27 cellular contexts compared by ENCODE assay signal in the genomic region with DNA sequence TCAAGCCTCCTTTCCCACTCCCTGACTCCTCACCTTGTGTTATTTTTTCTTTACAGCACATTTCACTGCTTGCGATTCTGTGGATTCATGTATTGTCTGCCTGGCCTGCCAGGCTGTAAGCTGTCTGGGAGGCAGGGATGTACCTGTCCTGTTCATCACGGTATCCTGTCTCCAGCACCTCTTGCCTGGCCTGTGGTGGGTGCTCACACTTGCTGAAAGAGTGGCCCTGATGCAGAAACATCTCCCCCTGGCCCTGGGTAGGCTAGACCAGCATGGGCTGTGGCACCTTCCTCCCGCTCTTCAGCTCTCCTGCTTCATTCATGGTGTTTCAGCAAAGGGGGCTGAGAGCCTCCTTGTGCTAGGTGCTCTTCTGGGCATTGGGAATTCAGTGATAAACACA.
"Had no signal": no experiment of that assay in that cellular context is flagged by ENCODE, and none has a peak within 500 bp of the region (broad histone marks: within the 10 kb centered on the region; RNA-seq: fewer than 3 reads in every experiment).

No MANE protein-coding gene starts in this region.

- H3K27ac ChIP-seq: left ventricle myocardium inferior, neutrophil, ovary, right atrium auricular region, skin epidermis, suprapubic skin, thoracic aorta, tibial artery, upper lobe of right lung, uterus had no signal

- FAIRE-seq: islet of Langerhans had no signal

- ATAC-seq: mucosa of descending colon; naive thymus-derived CD4-positive, alpha-beta T cell; natural killer cell treated with Interleukin-12 subunit alpha and Interleukin-12 subunit beta and Interleukin-15 and Interleukin-18, amount 100 ng/mL, for 72 hours; sciatic nerve; upper lobe of right lung had no signal

- H3K36me3 ChIP-seq: left ventricle myocardium inferior, neutrophil, ovary, right atrium auricular region, suprapubic skin, thoracic aorta, tibial artery, upper lobe of right lung, uterus had no signal

- DNase-seq: hippocampal formation; left ventricle myocardium inferior; midbrain; mucosa of descending colon; naive thymus-derived CD4-positive, alpha-beta T cell; occipital lobe; ovary; stimulated activated CD4-positive, alpha-beta T cell treated with anti-CD3 and anti-CD28 coated beads, Interleukin-12 subunit alpha, Interleukin-12 subunit beta, amount 100 ng/mL, for 4 hours; stimulated activated CD4-positive, alpha-beta T cell treated with anti-CD3 and anti-CD28 coated beads, Interleukin-15, amount 100 ng/mL, for 24 hours; stimulated activated CD4-positive, alpha-beta T cell treated with anti-CD3 and anti-CD28 coated beads, Interleukin-2, amount 100 ng/mL, for 24 hours; stimulated activated CD4-positive, alpha-beta T cell treated with anti-CD3 and anti-CD28 coated beads, Interleukin-4, amount 100 ng/mL, for 1 hour; stimulated activated naive CD4-positive, alpha-beta T cell; tibial artery; trophoblast cell; upper lobe of right lung; uterus had no signal

- H3K4me3 ChIP-seq: left ventricle myocardium inferior, lung, mucosa of descending colon, ovary, right atrium auricular region, skin epidermis, suprapubic skin, thoracic aorta, tibial artery, upper lobe of right lung, uterus had no signal

- H3K36me3 Mint-ChIP-seq: naive thymus-derived CD4-positive, alpha-beta T cell; natural killer cell treated with Interleukin-12 subunit alpha and Interleukin-12 subunit beta and Interleukin-15 and Interleukin-18, amount 100 ng/mL, for 72 hours had no signal

- H3K4me1 ChIP-seq: left ventricle myocardium inferior, right atrium auricular region, suprapubic skin, tibial artery, upper lobe of right lung, uterus had no signal

- H3K27ac Mint-ChIP-seq: naive thymus-derived CD4-positive, alpha-beta T cell; natural killer cell treated with Interleukin-12 subunit alpha and Interleukin-12 subunit beta and Interleukin-15 and Interleukin-18, amount 100 ng/mL, for 72 hours; progenitor cell of endocrine pancreas; stimulated activated naive CD8-positive, alpha-beta T cell treated with anti-CD3 and anti-CD28 coated beads, Interleukin-15, Interleukin-2, amounts not matched to agents 100 ng/mL and 50 ng/mL, for 24 hours had no signal

- H3K27me3 ChIP-seq: ovary, right atrium auricular region, uterus had no signal

- H3K4me3 Mint-ChIP-seq: naive thymus-derived CD4-positive, alpha-beta T cell; natural killer cell treated with Interleukin-12 subunit alpha and Interleukin-12 subunit beta and Interleukin-15 and Interleukin-18, amount 100 ng/mL, for 72 hours; stimulated activated naive CD8-positive, alpha-beta T cell treated with anti-CD3 and anti-CD28 coated beads, Interleukin-15, Interleukin-2, amounts not matched to agents 100 ng/mL and 50 ng/mL, for 24 hours had no signal

- H3K9me3 ChIP-seq: left ventricle myocardium inferior, mucosa of descending colon, neutrophil, ovary, right atrium auricular region, suprapubic skin, thoracic aorta, tibial artery, upper lobe of right lung, uterus had no signal

- H3K9me3 Mint-ChIP-seq: natural killer cell treated with Interleukin-12 subunit alpha and Interleukin-12 subunit beta and Interleukin-15 and Interleukin-18, amount 100 ng/mL, for 72 hours; stimulated activated naive CD8-positive, alpha-beta T cell treated with anti-CD3 and anti-CD28 coated beads, Interleukin-15, Interleukin-2, amounts not matched to agents 100 ng/mL and 50 ng/mL, for 24 hours had no signal
